1 cellular context compared by ENCODE assay signal in the genomic region with DNA sequence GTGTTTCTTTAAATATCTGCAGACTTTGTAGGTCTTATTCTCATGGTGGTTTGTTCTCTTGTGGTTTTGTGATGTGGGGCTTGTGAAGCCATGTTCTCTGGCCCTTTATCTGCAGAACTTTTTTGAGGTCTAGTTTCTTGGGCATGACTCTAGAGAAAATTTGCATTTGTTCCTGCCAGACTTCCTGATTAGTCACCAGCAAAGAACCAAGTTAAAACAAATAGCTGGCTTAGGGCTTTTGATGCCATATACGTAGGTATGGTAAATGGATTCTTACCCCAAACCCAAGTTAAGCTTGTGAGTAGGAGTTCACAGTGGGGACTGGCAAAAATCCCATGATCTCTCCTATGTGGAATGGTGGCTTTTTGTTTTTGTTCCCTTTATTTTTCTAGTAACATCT.
TF ChIP-seq lines count a peak whose summit lies in the region.

No MANE protein-coding gene starts in this region.

TF ChIP-seq in GM23338, 12 proteins besides CTCF, POLR2A, EP300 and RAD21 (continued from another document):
- TF ChIP-seq, protein P1, sequence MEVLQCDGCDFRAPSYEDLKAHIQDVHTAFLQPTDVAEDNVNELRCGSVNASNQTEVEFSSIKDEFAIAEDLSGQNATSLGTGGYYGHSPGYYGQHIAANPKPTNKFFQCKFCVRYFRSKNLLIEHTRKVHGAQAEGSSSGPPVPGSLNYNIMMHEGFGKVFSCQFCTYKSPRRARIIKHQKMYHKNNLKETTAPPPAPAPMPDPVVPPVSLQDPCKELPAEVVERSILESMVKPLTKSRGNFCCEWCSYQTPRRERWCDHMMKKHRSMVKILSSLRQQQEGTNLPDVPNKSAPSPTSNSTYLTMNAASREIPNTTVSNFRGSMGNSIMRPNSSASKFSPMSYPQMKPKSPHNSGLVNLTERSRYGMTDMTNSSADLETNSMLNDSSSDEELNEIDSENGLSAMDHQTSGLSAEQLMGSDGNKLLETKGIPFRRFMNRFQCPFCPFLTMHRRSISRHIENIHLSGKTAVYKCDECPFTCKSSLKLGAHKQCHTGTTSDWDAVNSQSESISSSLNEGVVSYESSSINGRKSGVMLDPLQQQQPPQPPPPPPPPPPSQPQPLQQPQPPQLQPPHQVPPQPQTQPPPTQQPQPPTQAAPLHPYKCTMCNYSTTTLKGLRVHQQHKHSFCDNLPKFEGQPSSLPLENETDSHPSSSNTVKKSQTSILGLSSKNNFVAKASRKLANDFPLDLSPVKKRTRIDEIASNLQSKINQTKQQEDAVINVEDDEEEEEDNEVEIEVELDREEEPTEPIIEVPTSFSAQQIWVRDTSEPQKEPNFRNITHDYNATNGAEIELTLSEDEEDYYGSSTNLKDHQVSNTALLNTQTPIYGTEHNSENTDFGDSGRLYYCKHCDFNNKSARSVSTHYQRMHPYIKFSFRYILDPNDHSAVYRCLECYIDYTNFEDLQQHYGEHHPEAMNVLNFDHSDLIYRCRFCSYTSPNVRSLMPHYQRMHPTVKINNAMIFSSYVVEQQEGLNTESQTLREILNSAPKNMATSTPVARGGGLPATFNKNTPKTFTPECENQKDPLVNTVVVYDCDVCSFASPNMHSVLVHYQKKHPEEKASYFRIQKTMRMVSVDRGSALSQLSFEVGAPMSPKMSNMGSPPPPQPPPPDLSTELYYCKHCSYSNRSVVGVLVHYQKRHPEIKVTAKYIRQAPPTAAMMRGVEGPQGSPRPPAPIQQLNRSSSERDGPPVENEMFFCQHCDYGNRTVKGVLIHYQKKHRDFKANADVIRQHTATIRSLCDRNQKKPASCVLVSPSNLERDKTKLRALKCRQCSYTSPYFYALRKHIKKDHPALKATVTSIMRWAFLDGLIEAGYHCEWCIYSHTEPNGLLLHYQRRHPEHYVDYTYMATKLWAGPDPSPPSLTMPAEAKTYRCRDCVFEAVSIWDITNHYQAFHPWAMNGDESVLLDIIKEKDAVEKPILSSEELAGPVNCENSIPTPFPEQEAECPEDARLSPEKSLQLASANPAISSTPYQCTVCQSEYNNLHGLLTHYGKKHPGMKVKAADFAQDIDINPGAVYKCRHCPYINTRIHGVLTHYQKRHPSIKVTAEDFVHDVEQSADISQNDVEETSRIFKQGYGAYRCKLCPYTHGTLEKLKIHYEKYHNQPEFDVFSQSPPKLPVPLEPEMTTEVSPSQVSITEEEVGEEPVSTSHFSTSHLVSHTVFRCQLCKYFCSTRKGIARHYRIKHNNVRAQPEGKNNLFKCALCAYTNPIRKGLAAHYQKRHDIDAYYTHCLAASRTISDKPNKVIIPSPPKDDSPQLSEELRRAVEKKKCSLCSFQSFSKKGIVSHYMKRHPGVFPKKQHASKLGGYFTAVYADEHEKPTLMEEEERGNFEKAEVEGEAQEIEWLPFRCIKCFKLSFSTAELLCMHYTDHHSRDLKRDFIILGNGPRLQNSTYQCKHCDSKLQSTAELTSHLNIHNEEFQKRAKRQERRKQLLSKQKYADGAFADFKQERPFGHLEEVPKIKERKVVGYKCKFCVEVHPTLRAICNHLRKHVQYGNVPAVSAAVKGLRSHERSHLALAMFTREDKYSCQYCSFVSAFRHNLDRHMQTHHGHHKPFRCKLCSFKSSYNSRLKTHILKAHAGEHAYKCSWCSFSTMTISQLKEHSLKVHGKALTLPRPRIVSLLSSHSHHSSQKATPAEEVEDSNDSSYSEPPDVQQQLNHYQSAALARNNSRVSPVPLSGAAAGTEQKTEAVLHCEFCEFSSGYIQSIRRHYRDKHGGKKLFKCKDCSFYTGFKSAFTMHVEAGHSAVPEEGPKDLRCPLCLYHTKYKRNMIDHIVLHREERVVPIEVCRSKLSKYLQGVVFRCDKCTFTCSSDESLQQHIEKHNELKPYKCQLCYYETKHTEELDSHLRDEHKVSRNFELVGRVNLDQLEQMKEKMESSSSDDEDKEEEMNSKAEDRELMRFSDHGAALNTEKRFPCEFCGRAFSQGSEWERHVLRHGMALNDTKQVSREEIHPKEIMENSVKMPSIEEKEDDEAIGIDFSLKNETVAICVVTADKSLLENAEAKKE (CRISPR knock-in tag; IDR thresholded peaks at IDR 0.05): no peak
- TF ChIP-seq, protein P2, sequence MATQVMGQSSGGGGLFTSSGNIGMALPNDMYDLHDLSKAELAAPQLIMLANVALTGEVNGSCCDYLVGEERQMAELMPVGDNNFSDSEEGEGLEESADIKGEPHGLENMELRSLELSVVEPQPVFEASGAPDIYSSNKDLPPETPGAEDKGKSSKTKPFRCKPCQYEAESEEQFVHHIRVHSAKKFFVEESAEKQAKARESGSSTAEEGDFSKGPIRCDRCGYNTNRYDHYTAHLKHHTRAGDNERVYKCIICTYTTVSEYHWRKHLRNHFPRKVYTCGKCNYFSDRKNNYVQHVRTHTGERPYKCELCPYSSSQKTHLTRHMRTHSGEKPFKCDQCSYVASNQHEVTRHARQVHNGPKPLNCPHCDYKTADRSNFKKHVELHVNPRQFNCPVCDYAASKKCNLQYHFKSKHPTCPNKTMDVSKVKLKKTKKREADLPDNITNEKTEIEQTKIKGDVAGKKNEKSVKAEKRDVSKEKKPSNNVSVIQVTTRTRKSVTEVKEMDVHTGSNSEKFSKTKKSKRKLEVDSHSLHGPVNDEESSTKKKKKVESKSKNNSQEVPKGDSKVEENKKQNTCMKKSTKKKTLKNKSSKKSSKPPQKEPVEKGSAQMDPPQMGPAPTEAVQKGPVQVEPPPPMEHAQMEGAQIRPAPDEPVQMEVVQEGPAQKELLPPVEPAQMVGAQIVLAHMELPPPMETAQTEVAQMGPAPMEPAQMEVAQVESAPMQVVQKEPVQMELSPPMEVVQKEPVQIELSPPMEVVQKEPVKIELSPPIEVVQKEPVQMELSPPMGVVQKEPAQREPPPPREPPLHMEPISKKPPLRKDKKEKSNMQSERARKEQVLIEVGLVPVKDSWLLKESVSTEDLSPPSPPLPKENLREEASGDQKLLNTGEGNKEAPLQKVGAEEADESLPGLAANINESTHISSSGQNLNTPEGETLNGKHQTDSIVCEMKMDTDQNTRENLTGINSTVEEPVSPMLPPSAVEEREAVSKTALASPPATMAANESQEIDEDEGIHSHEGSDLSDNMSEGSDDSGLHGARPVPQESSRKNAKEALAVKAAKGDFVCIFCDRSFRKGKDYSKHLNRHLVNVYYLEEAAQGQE (IDR thresholded peaks at IDR 0.05; ENCODE audit: unreplicated experiment): no peak
- TF ChIP-seq EZH2phosphoT487 (IDR thresholded peaks at IDR 0.05; ENCODE audit: unreplicated experiment): no peak
- TF ChIP-seq, protein P3, sequence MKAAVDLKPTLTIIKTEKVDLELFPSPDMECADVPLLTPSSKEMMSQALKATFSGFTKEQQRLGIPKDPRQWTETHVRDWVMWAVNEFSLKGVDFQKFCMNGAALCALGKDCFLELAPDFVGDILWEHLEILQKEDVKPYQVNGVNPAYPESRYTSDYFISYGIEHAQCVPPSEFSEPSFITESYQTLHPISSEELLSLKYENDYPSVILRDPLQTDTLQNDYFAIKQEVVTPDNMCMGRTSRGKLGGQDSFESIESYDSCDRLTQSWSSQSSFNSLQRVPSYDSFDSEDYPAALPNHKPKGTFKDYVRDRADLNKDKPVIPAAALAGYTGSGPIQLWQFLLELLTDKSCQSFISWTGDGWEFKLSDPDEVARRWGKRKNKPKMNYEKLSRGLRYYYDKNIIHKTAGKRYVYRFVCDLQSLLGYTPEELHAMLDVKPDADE (IDR thresholded peaks at IDR 0.05): no peak
- no peak for TF ChIP-seq EZH2 (IDR thresholded peaks at IDR 0.05; ENCODE audit: low read depth, unreplicated experiment)
